ENCODE assay signal across 24 cellular contexts in genomic region chr3:23135026-23135785, GRCh38.
"Had no signal": no experiment of that assay in that cellular context is flagged by ENCODE, and none has a peak within 500 bp of the region (broad histone marks: within the 10 kb centered on the region; RNA-seq: fewer than 3 reads in every experiment).

No MANE protein-coding gene starts in this region.

- H3K36me3 ChIP-seq: colonic mucosa, esophagus muscularis mucosa, esophagus squamous epithelium, gastrocnemius medialis, gastroesophageal sphincter, heart left ventricle, heart right ventricle had no signal

- H3K4me3 ChIP-seq: colonic mucosa, coronary artery, dorsolateral prefrontal cortex, esophagus muscularis mucosa, esophagus squamous epithelium, gastrocnemius medialis, gastroesophageal sphincter, heart left ventricle, heart right ventricle had no signal

- H3K9me3 Mint-ChIP-seq: dendritic cell treated with granulocyte-macrophage colony-stimulating factor and Interleukin-4, amounts not matched to agents 40 ng/mL and 50 ng/mL, for 4 days; endodermal cell had no signal

- H3K27ac ChIP-seq: colonic mucosa, coronary artery, dorsolateral prefrontal cortex, epithelial cell of prostate, esophagus muscularis mucosa, foreskin keratinocyte, gastrocnemius medialis, gastroesophageal sphincter, heart left ventricle, heart right ventricle had no signal

- H3K27me3 Mint-ChIP-seq: dendritic cell treated with granulocyte-macrophage colony-stimulating factor and Interleukin-4, amounts not matched to agents 40 ng/mL and 50 ng/mL, for 4 days; effector memory CD8-positive, alpha-beta T cell had no signal

- ATAC-seq: effector memory CD8-positive, alpha-beta T cell; gastrocnemius medialis; gastroesophageal sphincter; heart left ventricle; heart right ventricle had no signal

- H3K9me3 ChIP-seq: colonic mucosa, esophagus muscularis mucosa, esophagus squamous epithelium, gastrocnemius medialis had no signal

- H3K27me3 ChIP-seq: colonic mucosa, dorsolateral prefrontal cortex, esophagus muscularis mucosa, esophagus squamous epithelium, gastrocnemius medialis, gastroesophageal sphincter, heart left ventricle, heart right ventricle had no signal

- H3K27ac Mint-ChIP-seq: dendritic cell treated with granulocyte-macrophage colony-stimulating factor and Interleukin-4, amounts not matched to agents 40 ng/mL and 50 ng/mL, for 4 days; effector memory CD8-positive, alpha-beta T cell; endodermal cell had no signal

- H3K4me1 Mint-ChIP-seq: endodermal cell had no signal

- H3K4me1 ChIP-seq: colonic mucosa, foreskin keratinocyte, gastrocnemius medialis, gastroesophageal sphincter, heart left ventricle, heart right ventricle had no signal

- H3K4me3 Mint-ChIP-seq: dendritic cell treated with granulocyte-macrophage colony-stimulating factor and Interleukin-4, amounts not matched to agents 40 ng/mL and 50 ng/mL, for 4 days; effector memory CD8-positive, alpha-beta T cell; endodermal cell had no signal

- DNase-seq: colonic mucosa; cortex of kidney; dermis blood vessel endothelial cell; dorsolateral prefrontal cortex; effector CD4-positive, alpha-beta T cell; effector CD8-positive, alpha-beta T cell; effector memory CD4-positive, alpha-beta T cell; effector memory CD8-positive, alpha-beta T cell; endodermal cell; erythroblast; esophagus squamous epithelium; foreskin fibroblast; foreskin keratinocyte; foreskin melanocyte; gastrocnemius medialis; glutamatergic neuron; head of caudate nucleus; heart left ventricle; heart right ventricle had no signal
